Comparison of ENCODE assay signal across 22 cellular contexts in genomic region chr20:62042025-62042820, GRCh38. TPM values are rescaled to one million over a fixed set of nuclear protein-coding genes. Genes with fewer than 3 reads are reported as not detected.
A peak's percentile ranks its signal among the peaks of the same experiment; 100 is the strongest.
DNase-seq lines count a peak whose midpoint lies in the region; ATAC-seq, FAIRE-seq and TF ChIP-seq lines count a peak whose summit lies in the region.
"Had no signal": no experiment of that assay in that cellular context is flagged by ENCODE, and none has a peak within 500 bp of the region (broad histone marks: within the 10 kb centered on the region; RNA-seq: fewer than 3 reads in every experiment).

No MANE protein-coding gene starts in this region.

- H4K8ac ChIP-seq in trophoblast cell (ENCODE audit: low read depth, low read length): no peak overlapping the region

- H3K27me3 Mint-ChIP-seq in GM23338 (ENCODE audit: insufficient read depth, low read depth, poor library complexity): peaks cover 7% of the 10 kb centered on the region
- H3K27me3 Mint-ChIP-seq: CD4-positive, CD25-positive, alpha-beta regulatory T cell; IgD-negative memory B cell had no signal

- H3K79me2 ChIP-seq in DOHH2 (ENCODE audit: control insufficient read depth, low read length) (peaks cover 100% of the 10 kb centered on the region), OCI-LY7 (ENCODE audit: insufficient read depth, low read depth, low read length) (peaks cover 57% of the 10 kb centered on the region), trophoblast cell (ENCODE audit: control insufficient read depth, insufficient read depth, low read length, poor library complexity) (peaks cover 26% of the 10 kb centered on the region), GM23338 (replicated peaks; ENCODE audit: insufficient read depth) (peaks cover 100% of the 10 kb centered on the region)

- H3K9me3 Mint-ChIP-seq in GM23338: peaks cover 5% of the 10 kb centered on the region; the same call in 2 of the 3 replicates
- H3K9me3 Mint-ChIP-seq: IgD-negative memory B cell had no signal

- no CpG with 5 or more reads among the region's 22 CpGs for WGBS in trophoblast cell (ENCODE audit: extremely low coverage, insufficient coverage, insufficient read length)
- 97% methylated on average over 22 of the region's 22 CpGs for WGBS in thyroid gland, 2 donors
- 96% methylated on average over 22 of the region's 22 CpGs for WGBS in lower leg skin, 2 donors

- POLR2A ChIA-PET in OCI-LY7 (lab: Charles Lee): no interaction called here

- no TSS peak for BruUV-seq in OCI-LY7 (replicated peaks; lab: Mats Ljungman, UMichigan)

- H3K9ac ChIP-seq in kidney (ENCODE audit: low read length in 2 of 2): no peak overlapping the region
- no peak overlapping the region for H3K9ac ChIP-seq in trophoblast cell (ENCODE audit: low read length)

- ATAC-seq in GM23338: no peak

- H3K9me3 ChIP-seq in DOHH2 (ENCODE audit: control insufficient read depth, insufficient read depth, low read length) (no peaks in the 10 kb centered on the region), OCI-LY7 (ENCODE audit: low read length) (no peaks in the 10 kb centered on the region), kidney (ENCODE audit: control insufficient read depth in 1 of 2, low read length in 2 of 2) (no peaks in the 10 kb centered on the region), trophoblast cell (ENCODE audit: insufficient read depth, low read depth, low read length) (peaks cover 1% of the 10 kb centered on the region), thyroid gland (no peaks in the 10 kb centered on the region)

- H3K27ac Mint-ChIP-seq in GM23338: no peak overlapping the region; the same call in 1 of the 2 replicates
- H3K27ac Mint-ChIP-seq: CD4-positive, CD25-positive, alpha-beta regulatory T cell; IgD-negative memory B cell had no signal

- peaks cover 21% of the 10 kb centered on the region for H3F3A ChIP-seq in DOHH2 (ENCODE audit: control insufficient read depth, insufficient read depth)
- H3F3A ChIP-seq in GM23338 (replicated peaks; ENCODE audit: low read depth): no peaks in the 10 kb centered on the region; the same call in 1 of the 2 replicates

- intact Hi-C loops in OCI-LY7 (cut with micrococcal nuclease; ENCODE audit: unreplicated experiment) (no loop called here), kidney (cut with DNase I) (no loop called here), thyroid gland (cut with DNase I) (no loop called here), lower leg skin (cut with DNase I; ENCODE audit: low total_unique reads) (no loop called here)

- no peaks in the 10 kb centered on the region for H3K9me2 ChIP-seq in DOHH2 (replicated peaks; ENCODE audit: control insufficient read depth, low read length)
- no peaks in the 10 kb centered on the region for H3K9me2 ChIP-seq in OCI-LY7 (ENCODE audit: insufficient read depth, low read length)
- no peaks in the 10 kb centered on the region for H3K9me2 ChIP-seq in GM23338 (ENCODE audit: insufficient read depth)

- no peaks in the 10 kb centered on the region for H3K36me3 ChIP-seq in DOHH2 (ENCODE audit: control insufficient read depth, low read length)
- H3K36me3 ChIP-seq in OCI-LY7 (ENCODE audit: insufficient read depth, low read length): no peaks in the 10 kb centered on the region
- no peaks in the 10 kb centered on the region for H3K36me3 ChIP-seq in kidney (ENCODE audit: control insufficient read depth in 1 of 2, insufficient read depth in 2 of 2, low read length in 2 of 2)
- H3K36me3 ChIP-seq in trophoblast cell (ENCODE audit: control insufficient read depth in 1 of 2, insufficient read depth in 2 of 2, low read length in 2 of 2): peaks cover 2 to 10% of the 10 kb centered on the region in 2 experiments
- H3K36me3 ChIP-seq in thyroid gland: no peaks in the 10 kb centered on the region
- H3K36me3 ChIP-seq in GM23338 (ENCODE audit: insufficient read depth): no peaks in the 10 kb centered on the region

- no peak overlapping the region for H4K91ac ChIP-seq in trophoblast cell (ENCODE audit: low read depth, low read length)

- H3K4me1 Mint-ChIP-seq in GM23338: peaks cover 55% of the 10 kb centered on the region

- H3K4me1 ChIP-seq in DOHH2 (ENCODE audit: control insufficient read depth, low read length) (peaks cover 68% of the 10 kb centered on the region), OCI-LY7 (ENCODE audit: insufficient read depth, low read length, poor library complexity, severe bottlenecking) (peaks cover 25% of the 10 kb centered on the region), kidney (ENCODE audit: control insufficient read depth in 1 of 2, insufficient read depth in 1 of 2, low read depth in 1 of 2, low read length in 2 of 2) (no peaks in the 10 kb centered on the region), trophoblast cell (ENCODE audit: control insufficient read depth in 1 of 2, insufficient read depth in 2 of 2, low read length in 2 of 2) (peaks cover 5 to 8% of the 10 kb centered on the region in 2 experiments), thyroid gland (no peaks in the 10 kb centered on the region), GM23338 (ENCODE audit: insufficient read depth) (peaks cover 19% of the 10 kb centered on the region)

- H3K27me3 ChIP-seq in DOHH2 (ENCODE audit: control insufficient read depth, low read length): no peaks in the 10 kb centered on the region
- no peaks in the 10 kb centered on the region for H3K27me3 ChIP-seq in trophoblast cell (ENCODE audit: insufficient read depth, low read length)
- H3K27me3 ChIP-seq in thyroid gland: no peaks in the 10 kb centered on the region
- H3K27me3 ChIP-seq in GM23338 (ENCODE audit: insufficient read depth): no peaks in the 10 kb centered on the region

- CTCF ChIA-PET in OCI-LY7 (lab: Charles Lee; ENCODE audit: unreplicated experiment): no interaction called here

- H3K27ac ChIP-seq in DOHH2 (ENCODE audit: low read depth, low read length): peak overlapping the region; percentile 66
- no peak overlapping the region for H3K27ac ChIP-seq in OCI-LY7 (ENCODE audit: low read depth, low read length, poor library complexity, severe bottlenecking)
- no peak overlapping the region for H3K27ac ChIP-seq in kidney (ENCODE audit: low read depth in 2 of 2, low read length in 2 of 2)
- no peak overlapping the region for H3K27ac ChIP-seq in trophoblast cell (ENCODE audit: low read depth, low read length)
- H3K27ac ChIP-seq in thyroid gland: no peak overlapping the region
- no peak overlapping the region for H3K27ac ChIP-seq in GM23338 (ENCODE audit: low read depth)
- H3K27ac ChIP-seq: A549 had no signal

- H3K4me3 ChIP-seq in DOHH2 (ENCODE audit: low read length) (peak overlapping the region; percentile 58), OCI-LY7 (ENCODE audit: low read depth, low read length, poor library complexity, severe bottlenecking) (no peak overlapping the region), kidney (ENCODE audit: low read length in 2 of 2) (no peak overlapping the region), trophoblast cell (ENCODE audit: low read depth, low read length) (no peak overlapping the region), thyroid gland (replicated peaks in 1 of 3) (no peak overlapping the region), lower leg skin (ENCODE audit: low read depth, poor library complexity, severe bottlenecking) (no peak overlapping the region), GM23338 (no peak overlapping the region)
- H3K4me3 ChIP-seq: A549 had no signal

- H4K20me1 ChIP-seq in DOHH2 (ENCODE audit: control insufficient read depth, insufficient read depth, low read depth, low read length): peaks cover 8% of the 10 kb centered on the region; the same call in 1 of the 2 replicates
- H4K20me1 ChIP-seq in OCI-LY7 (ENCODE audit: insufficient read depth, low read length): peaks cover 4% of the 10 kb centered on the region; the same call in 1 of the 2 replicates
- H4K20me1 ChIP-seq in GM23338 (replicated peaks; ENCODE audit: insufficient read depth): peaks cover 75% of the 10 kb centered on the region

- H2BK5ac ChIP-seq in trophoblast cell (ENCODE audit: low read depth, low read length, poor library complexity): no peak overlapping the region

- H3K18ac ChIP-seq in trophoblast cell (ENCODE audit: low read length): no peak overlapping the region

- TF ChIP-seq POLR2A in thyroid gland (IDR thresholded peaks at IDR 0.05) (no peak), lower leg skin (IDR thresholded peaks at IDR 0.05) (no peak)

- no peak overlapping the region for H3K14ac ChIP-seq in trophoblast cell (ENCODE audit: low read length)

- H3K36me3 Mint-ChIP-seq in GM23338 (ENCODE audit: low read depth): peaks cover 4% of the 10 kb centered on the region; the same call in 2 of the 3 replicates
- H3K36me3 Mint-ChIP-seq: IgD-negative memory B cell had no signal

- no peak overlapping the region for H3K4me3 Mint-ChIP-seq in GM23338
- H3K4me3 Mint-ChIP-seq: CD4-positive, CD25-positive, alpha-beta regulatory T cell; IgD-negative memory B cell had no signal

- no peak for TF ChIP-seq CTCF in DOHH2 (IDR thresholded peaks at IDR 0.05; ENCODE audit: low read depth, low read length, poor library complexity, severe bottlenecking)
- no peak for TF ChIP-seq CTCF in OCI-LY7 (conservative IDR thresholded peaks at IDR 0.05; ENCODE audit: low read length)
- TF ChIP-seq CTCF in kidney (IDR thresholded peaks at IDR 0.05; ENCODE audit: borderline replicate concordance, extremely low read depth, insufficient read depth): no peak
- TF ChIP-seq CTCF in thyroid gland (IDR thresholded peaks at IDR 0.05): no peak
- TF ChIP-seq CTCF in lower leg skin (IDR thresholded peaks at IDR 0.05): no peak
- no peak for TF ChIP-seq CTCF in GM23338 (conservative IDR thresholded peaks at IDR 0.05; ENCODE audit: low read depth in 2 of 2)

- H2BK120ac ChIP-seq in trophoblast cell (ENCODE audit: insufficient read depth, low read length, poor library complexity): no peak overlapping the region

- H2AK5ac ChIP-seq in trophoblast cell (ENCODE audit: low read length): no peak overlapping the region

- H2BK12ac ChIP-seq in trophoblast cell (ENCODE audit: low read length): no peak overlapping the region

- H3K4me2 ChIP-seq in DOHH2 (ENCODE audit: low read length) (peak overlapping the region; percentile 79), OCI-LY7 (ENCODE audit: low read length) (no peak overlapping the region), trophoblast cell (ENCODE audit: low read length) (no peak overlapping the region), GM23338 (no peak overlapping the region)
- H3K4me2 ChIP-seq: A549 had no signal

- DNase-seq in OCI-LY7 (ENCODE audit: low spot score) (peak; percentile 21), kidney (peak; percentile 47), trophoblast cell (no peak), thyroid gland (no peak), lower leg skin (ENCODE audit: low spot score in 2 of 2) (no peak), GM23338 (ENCODE audit: low spot score) (no peak)
- DNase-seq in effector CD4-positive, alpha-beta T cell: no peak
- DNase-seq: CD4-positive, CD25-positive, alpha-beta regulatory T cell; DMS153; GDM1; NCI-H1105 treated with DMSO at 0.1 percent for 48 hours; NCI-H2029 treated with DMSO at 0.1 percent for 48 hours; NCI-H2171; NCI-H345; NCI-H524; NCI-H82 had no signal

- H3K79me1 ChIP-seq in trophoblast cell (ENCODE audit: low read length): peaks cover 3% of the 10 kb centered on the region

- no peak for FAIRE-seq in kidney (lab: Jason Lieb, UNC)
- FAIRE-seq: A549, GM18507, H1, RCC 7860 had no signal

- H2AFZ ChIP-seq in OCI-LY7 (ENCODE audit: low read length) (no peak overlapping the region), trophoblast cell (ENCODE audit: insufficient read depth, low read length, poor library complexity) (no peak overlapping the region), GM23338 (no peak overlapping the region)

- no peak overlapping the region for H3K23ac ChIP-seq in trophoblast cell (ENCODE audit: low read length)

- H3K4ac ChIP-seq in trophoblast cell (ENCODE audit: low read depth, low read length): peak overlapping the region; percentile 73

- no peak overlapping the region for H4K12ac ChIP-seq in trophoblast cell (ENCODE audit: low read depth, low read length)

RNA-seq across cellular contexts. Expression of gene TAF4, which starts 23.5 kb away (rescaled TPM):
- 6.7 and 11.2 TPM in 2 replicates for total RNA-seq in OCI-LY7 (2014; rRNA removed; shearing (Covaris generic))
- total RNA-seq in OCI-LY7 (2022) (28.4 and 38.9 TPM in 2 replicates), kidney (18.4 TPM), thyroid gland (10 to 100 TPM; 13.9 to 22.0 (median 18.6) TPM), lower leg skin (10 to 100 TPM; 21.1 to 40.6 (median 22.1) TPM)
- polyA plus RNA-seq in kidney (ENCODE audit: insufficient read depth, low read depth, low replicate concordance) (3.7 TPM), GM23338 (2016; fragmentation: Nextera tagmentation; extraction: Ambion mirVana) (7.2 and 7.8 TPM in 2 replicates)
- polyA plus RNA-seq in trophoblast cell (2013): 49.8 TPM in 2 replicates
- 33.9 and 60.0 TPM in 2 replicates for total RNA-seq in GM23338 (2014; rRNA removed; shearing (Covaris generic))

Comparison
In these comparisons a context has a peak if more than half of its experiments do, and no peak if none do; other contexts are left out.
1. DNase-seq: peak in OCI-LY7 (single experiment) and kidney (single experiment); none in trophoblast cell (0 of 2), thyroid gland (0 of 2), lower leg skin (0 of 2), effector CD4-positive, alpha-beta T cell (single experiment) and GM23338 (single experiment).